8 cellular contexts compared by ENCODE assay signal in genomic region chr2:210617732-210618330, GRCh38.
DNase-seq lines count a peak whose midpoint lies in the region; ATAC-seq and TF ChIP-seq lines count a peak whose summit lies in the region.

No MANE protein-coding gene starts in this region.

- TF ChIP-seq POLR2A in prostate gland (IDR thresholded peaks at IDR 0.05), result no peak

- H3K9ac ChIP-seq in endodermal cell (ENCODE audit: extremely low read depth, low read length, poor library complexity, severe bottlenecking) (no peak overlapping the region), parathyroid adenoma (no peak overlapping the region)

- intact Hi-C loops in prostate gland (cut with DNase I), result no loop called here

- H3K36me3 Mint-ChIP-seq in endodermal cell (ENCODE audit: low read depth), result no peaks in the 10 kb centered on the region

- H3K27ac Mint-ChIP-seq in endodermal cell, result no peak overlapping the region

- no peak overlapping the region for H2AFZ ChIP-seq in parathyroid adenoma

- peaks cover 3% of the 10 kb centered on the region for H3K4me1 Mint-ChIP-seq in endodermal cell

- no peak overlapping the region for H3K4me3 ChIP-seq in endodermal cell (ENCODE audit: low read length)
- H3K4me3 ChIP-seq in parathyroid adenoma (ENCODE audit: low read depth, low read length), result no peak overlapping the region
- H3K4me3 ChIP-seq in prostate gland, result no peak overlapping the region

- TF ChIP-seq CTCF in endodermal cell (conservative IDR thresholded peaks at IDR 0.05), result peak; percentile 85
- TF ChIP-seq CTCF in parathyroid adenoma (IDR thresholded peaks at IDR 0.05), result peak; percentile 57
- peak in 2 of 4 experiments; percentile 8 to 24 for TF ChIP-seq CTCF in prostate gland (IDR thresholded peaks at IDR 0.05)

- H3K27me3 ChIP-seq in endodermal cell (ENCODE audit: control insufficient read depth, insufficient read depth, low read length, poor library complexity, severe bottlenecking) (no peaks in the 10 kb centered on the region), parathyroid adenoma (ENCODE audit: control insufficient read depth, insufficient read depth, low read length) (no peaks in the 10 kb centered on the region), prostate gland (replicated peaks; ENCODE audit: insufficient read depth) (no peaks in the 10 kb centered on the region)

- H3K27me3 Mint-ChIP-seq in endodermal cell (ENCODE audit: insufficient read depth), result no peaks in the 10 kb centered on the region

- peak; percentile 68 for DNase-seq in DMS53 (lab: John Stamatoyannopoulos, UW)
- peak; percentile 15 for DNase-seq in HS-5 (ENCODE audit: low read depth)
- peak; percentile 73 for DNase-seq in NCI-H82 treated with DMSO at 0.1 percent for 48 hours (lab: John Stamatoyannopoulos, UW; ENCODE audit: unreplicated experiment)
- DNase-seq in endodermal cell, result peak; percentile 54
- no peak for DNase-seq in activated gamma-delta T cell (lab: John Stamatoyannopoulos, UW)
- DNase-seq in prostate gland (ENCODE audit: low spot score), result no peak

- H3K4me1 ChIP-seq in endodermal cell (ENCODE audit: control insufficient read depth, insufficient read depth, low read length) (no peaks in the 10 kb centered on the region), parathyroid adenoma (no peaks in the 10 kb centered on the region), prostate gland (replicated peaks) (no peaks in the 10 kb centered on the region)

- H3K9me3 ChIP-seq in endodermal cell (ENCODE audit: control insufficient read depth, low read length), result no peaks in the 10 kb centered on the region
- no peaks in the 10 kb centered on the region for H3K9me3 ChIP-seq in parathyroid adenoma (ENCODE audit: control insufficient read depth, low read length)
- no peaks in the 10 kb centered on the region for H3K9me3 ChIP-seq in prostate gland

- H3K79me2 ChIP-seq in parathyroid adenoma, result no peaks in the 10 kb centered on the region

- 10 to 41% methylated on average over 2 to 3 of the region's 3 CpGs for WGBS in endodermal cell (ENCODE audit: insufficient coverage in 1 of 2, insufficient read length in 1 of 2), 2 experiments
- 24% methylated on average over 3 of the region's 3 CpGs for WGBS in prostate gland

- H3K4me3 Mint-ChIP-seq in endodermal cell, result no peak overlapping the region

- H3K36me3 ChIP-seq in endodermal cell (ENCODE audit: control insufficient read depth, insufficient read depth, low read length), result no peaks in the 10 kb centered on the region
- H3K36me3 ChIP-seq in parathyroid adenoma (ENCODE audit: control insufficient read depth, insufficient read depth, low read length), result no peaks in the 10 kb centered on the region
- H3K36me3 ChIP-seq in prostate gland, result no peaks in the 10 kb centered on the region

- H3K4me2 ChIP-seq in parathyroid adenoma (ENCODE audit: low read length), result no peak overlapping the region

- H3K27ac ChIP-seq in endodermal cell (ENCODE audit: low read depth, low read length), result no peak overlapping the region
- no peak overlapping the region for H3K27ac ChIP-seq in parathyroid adenoma
- no peak overlapping the region for H3K27ac ChIP-seq in prostate gland

- ATAC-seq in GM21381 (IDR thresholded peaks at IDR 0.05; ENCODE audit: unreplicated experiment), result peak; percentile 79

- peaks cover 2% of the 10 kb centered on the region for H3K9me3 Mint-ChIP-seq in endodermal cell

Comparison
In these comparisons a context has a peak if more than half of its experiments do, and no peak if none do; other contexts are left out.
1. DNase-seq: peak in DMS53 (single experiment), HS-5 (single experiment), NCI-H82 treated with DMSO at 0.1 percent for 48 hours (single experiment) and endodermal cell (single experiment); none in activated gamma-delta T cell (single experiment) and prostate gland (single experiment).